In genomic region chr13:20867408-20867807, GRCh38 we compare ENCODE assay signal across 19 cellular contexts. TPM values are rescaled to one million over a fixed set of nuclear protein-coding genes. Genes with fewer than 3 reads are reported as not detected.
DNase-seq lines count a peak whose midpoint lies in the region; ATAC-seq, FAIRE-seq and TF ChIP-seq lines count a peak whose summit lies in the region.
"Had no signal": no experiment of that assay in that cellular context is flagged by ENCODE, and none has a peak within 500 bp of the region (broad histone marks: within the 10 kb centered on the region; RNA-seq: fewer than 3 reads in every experiment).

No MANE protein-coding gene starts in this region.

- H3K4me3 ChIP-seq in mammary epithelial cell (replicated peaks in 1 of 3; ENCODE audit: insufficient read depth in 1 of 3, low read depth in 2 of 3, low read length in 3 of 3) (no peak overlapping the region), K562 (no peak overlapping the region)
- H3K4me3 ChIP-seq: BLaER1 treated with 17β-estradiol and CSF1 and Interleukin-3, amounts not matched to agents 10 nM and 100 nM; GM12878; GM23338 had no signal

- H3K27ac Mint-ChIP-seq in MCF 10A (ENCODE audit: low read depth, unreplicated experiment), result no peak overlapping the region
- H3K27ac Mint-ChIP-seq: CD4-positive, CD25-positive, alpha-beta regulatory T cell; GM23338; H9 had no signal

- POLR2A ChIA-PET in MCF 10A (lab: Yijun Ruan, JAX) (interaction anchor here (1.0 kb wide), 1 partner anchor 35 kb away, joined by 3 read pairs; the partner anchor contains the start of gene XPO4), K562 (lab: Yijun Ruan, JAX) (no interaction called here)

- no peaks in the 10 kb centered on the region for H3K36me3 Mint-ChIP-seq in MCF 10A (ENCODE audit: insufficient read depth, unreplicated experiment)

- CTCF ChIA-PET in mammary epithelial cell (lab: Charles Lee; ENCODE audit: low non-redundant PET) (no interaction called here), MCF 10A (lab: Yijun Ruan, JAX) (interaction anchor here (0.6 to 1.6 kb wide), 3 partner anchors 14 to 401 kb away, joined by 3 to 7 read pairs (median 3); no protein-coding TSS in a partner anchor), K562 (lab: Yijun Ruan, JAX; ENCODE audit: low intra/inter-chr PET ratio) (no interaction called here)

- no peaks in the 10 kb centered on the region for H4K20me1 ChIP-seq in mammary epithelial cell (ENCODE audit: insufficient read depth, low read length)
- H4K20me1 ChIP-seq in K562 (replicated peaks; ENCODE audit: control insufficient read depth, insufficient read depth, low read length), result no peaks in the 10 kb centered on the region; the same call in 1 of the 2 replicates

- H3K27ac ChIP-seq in mammary epithelial cell (ENCODE audit: insufficient read depth, low read depth, low read length) (no peak overlapping the region), K562 (ENCODE audit: extremely low read depth, low read depth, low read length) (no peak overlapping the region)
- H3K27ac ChIP-seq: BLaER1 treated with 17β-estradiol and CSF1 and Interleukin-3, amounts not matched to agents 10 nM and 100 nM; HL-60 had no signal

- TF ChIP-seq POLR2A in K562 (conservative IDR thresholded peaks at IDR 0.05), result no peak

- H3K4me1 ChIP-seq in mammary epithelial cell (ENCODE audit: insufficient read depth, low read length) (no peaks in the 10 kb centered on the region), K562 (replicated peaks in 1 of 2; ENCODE audit: control insufficient read depth in 2 of 2, insufficient read depth in 2 of 2, low read length in 2 of 2) (no peaks in the 10 kb centered on the region)

- H3K9me3 ChIP-seq in mammary epithelial cell (replicated peaks; ENCODE audit: insufficient read depth, low read length) (no peaks in the 10 kb centered on the region), K562 (replicated peaks; ENCODE audit: control insufficient read depth, insufficient read depth, low read depth, low read length) (no peaks in the 10 kb centered on the region)
- H3K9me3 ChIP-seq: BLaER1 treated with 17β-estradiol and CSF1 and Interleukin-3, amounts not matched to agents 10 nM and 100 nM had no signal

- ATAC-seq in K562, result no peak
- ATAC-seq: GM12878, GM23338 had no signal

- in situ Hi-C loops in mammary epithelial cell (cut with MboI; ENCODE audit: low sequenced_read_pairs in 2 of 2) (no loop called here), K562 (cut with MboI) (no loop called here)

- no peak for TF ChIP-seq CTCF in mammary epithelial cell (conservative IDR thresholded peaks at IDR 0.05 in 1 of 2, IDR thresholded peaks at IDR 0.05 in 1 of 2; ENCODE audit: extremely low read depth in 1 of 2, insufficient read depth in 1 of 2, low read depth in 1 of 2, low read length in 2 of 2)
- no peak for TF ChIP-seq CTCF in MCF 10A (IDR thresholded peaks at IDR 0.05; ENCODE audit: unreplicated experiment)
- no peak for TF ChIP-seq CTCF in K562 (IDR thresholded peaks at IDR 0.05 in 2 of 3, conservative IDR thresholded peaks at IDR 0.05 in 1 of 3; ENCODE audit: insufficient read depth in 2 of 3, low read depth in 1 of 3, low read length in 3 of 3)

- no peak overlapping the region for H3K9ac ChIP-seq in mammary epithelial cell (ENCODE audit: insufficient read depth, low read length)
- H3K9ac ChIP-seq in K562 (ENCODE audit: insufficient read depth in 1 of 2, low read depth in 2 of 2, low read length in 2 of 2), result no peak overlapping the region
- H3K9ac ChIP-seq: BLaER1 treated with 17β-estradiol and CSF1 and Interleukin-3, amounts not matched to agents 10 nM and 100 nM had no signal

- 100% methylated on average over 3 of the region's 3 CpGs for WGBS in mammary epithelial cell (ENCODE audit: low coverage, missing lambda C conversion rate)
- 73% methylated on average over 3 of the region's 3 CpGs for WGBS in K562 (ENCODE audit: insufficient coverage, low coverage, missing lambda C conversion rate)

- H3K27me3 Mint-ChIP-seq in MCF 10A (ENCODE audit: insufficient read depth, unreplicated experiment), result no peaks in the 10 kb centered on the region
- H3K27me3 Mint-ChIP-seq: CD4-positive, CD25-positive, alpha-beta regulatory T cell had no signal

- TF ChIP-seq RAD21 in K562 (CRISPR knock-in tag; conservative IDR thresholded peaks at IDR 0.05 in 1 of 2, IDR thresholded peaks at IDR 0.05 in 1 of 2), result no peak

- intact Hi-C loops in mammary epithelial cell (cut with micrococcal nuclease), result no loop called here
- intact Hi-C loops in MCF 10A (cut with micrococcal nuclease), result no loop called here
- intact Hi-C loops in K562 (cut with micrococcal nuclease), result no loop called here

- TSS peak; percentile 9 for BruUV-seq in mammary epithelial cell (replicated peaks; lab: Mats Ljungman, UMichigan)
- BruUV-seq in MCF 10A (replicated peaks; lab: Mats Ljungman, UMichigan), result no TSS peak
- no TSS peak for BruUV-seq in K562 (replicated peaks; lab: Mats Ljungman, UMichigan)

- H3K79me2 ChIP-seq in mammary epithelial cell (ENCODE audit: insufficient read depth, low read length) (peaks cover 81% of the 10 kb centered on the region), K562 (ENCODE audit: control insufficient read depth, insufficient read depth, low read length) (peaks cover 85% of the 10 kb centered on the region)

- H3K4me2 ChIP-seq in mammary epithelial cell (ENCODE audit: insufficient read depth, low read depth, low read length), result no peak overlapping the region
- no peak overlapping the region for H3K4me2 ChIP-seq in K562 (ENCODE audit: insufficient read depth, low read length)
- H3K4me2 ChIP-seq: BLaER1 treated with 17β-estradiol and CSF1 and Interleukin-3, amounts not matched to agents 10 nM and 100 nM; GM23338 had no signal

- peak; percentile 64 for FAIRE-seq in GM19239 (lab: Jason Lieb, UNC)
- no peak for FAIRE-seq in K562 (lab: Jason Lieb, UNC)
- FAIRE-seq: GM12878, GM18507 had no signal

- H3K9me1 ChIP-seq in K562 (ENCODE audit: control insufficient read depth, insufficient read depth, low read length), result no peaks in the 10 kb centered on the region

- no peak overlapping the region for H3K4me3 Mint-ChIP-seq in MCF 10A (ENCODE audit: unreplicated experiment)
- H3K4me3 Mint-ChIP-seq: CD4-positive, CD25-positive, alpha-beta regulatory T cell; GM23338; H9 had no signal

- no peak for TF ChIP-seq EP300 in K562 (IDR thresholded peaks at IDR 0.05; ENCODE audit: low read length)

- no peaks in the 10 kb centered on the region for H3K27me3 ChIP-seq in mammary epithelial cell (ENCODE audit: insufficient read depth, low read length)
- H3K27me3 ChIP-seq in K562 (ENCODE audit: control insufficient read depth in 2 of 2, insufficient read depth in 2 of 2, low read length in 2 of 2), result no peaks in the 10 kb centered on the region
- H3K27me3 ChIP-seq: BLaER1 treated with 17β-estradiol and CSF1 and Interleukin-3, amounts not matched to agents 10 nM and 100 nM had no signal

- dilution Hi-C loops in mammary epithelial cell (cut with HindIII; ENCODE audit: low sequenced_read_pairs), result no loop called here

- H3K36me3 ChIP-seq in mammary epithelial cell (ENCODE audit: insufficient read depth, low read length), result peaks cover 4% of the 10 kb centered on the region
- peaks cover 25% of the 10 kb centered on the region for H3K36me3 ChIP-seq in K562 (ENCODE audit: control insufficient read depth, insufficient read depth, low read length)

- no peaks in the 10 kb centered on the region for H3K9me3 Mint-ChIP-seq in MCF 10A (ENCODE audit: unreplicated experiment)
- H3K9me3 Mint-ChIP-seq: CD4-positive, CD25-positive, alpha-beta regulatory T cell; GM23338; H9 had no signal

- H2AFZ ChIP-seq in mammary epithelial cell (ENCODE audit: low read depth, low read length), result no peak overlapping the region
- H2AFZ ChIP-seq in K562 (ENCODE audit: low read depth, low read length), result no peak overlapping the region
- H2AFZ ChIP-seq: GM23338 had no signal

- DNase-seq in mammary epithelial cell, result no peak
- DNase-seq in MCF 10A (ENCODE audit: unreplicated experiment), result no peak
- DNase-seq in GM19239 (ENCODE audit: insufficient read length, low spot score), result no peak
- DNase-seq in K562 (ENCODE audit: extremely low read depth in 1 of 4, low spot score in 3 of 4), result no peak
- DNase-seq in hypothalamus (lab: John Stamatoyannopoulos, UW), result no peak
- no peak for DNase-seq in SW480 (ENCODE audit: low spot score)
- no peak for DNase-seq in HuH-7.5 (ENCODE audit: low spot score)
- DNase-seq: 8988T; ACHN; CD4-positive, CD25-positive, alpha-beta regulatory T cell; DMS79; H9; IMR-90; KG1 had no signal

- peaks cover 6% of the 10 kb centered on the region for H3K4me1 Mint-ChIP-seq in MCF 10A (ENCODE audit: insufficient read depth, unreplicated experiment)

TF ChIP-seq in K562, 482 proteins besides CTCF, POLR2A, EP300 and RAD21:
- TF ChIP-seq ZNF316 (IDR thresholded peaks at IDR 0.05) (peak; percentile 48), FIP1L1 (IDR thresholded peaks at IDR 0.05; ENCODE audit: low read depth, low read length, poor library complexity, severe bottlenecking) (no peak), KLF10 (CRISPR knock-in tag; IDR thresholded peaks at IDR 0.05) (no peak)

RNA-seq across cellular contexts. Expression of gene XPO4, which starts 35.1 kb away (rescaled TPM):
- total RNA-seq in mammary epithelial cell (10 to 100 TPM; 18.1 to 23.7 TPM), MCF 10A (2022) (22.5 and 25.8 TPM in 2 replicates), K562 (2014; rRNA removed) (16.5 and 17.1 TPM in 2 replicates), K562 (2014; rRNA removed; fragmentation: Illumina TruSeq; extraction: Trizol) (25.1 and 26.0 TPM in 2 replicates), K562 (2015; rRNA removed; fragmentation: Illumina TruSeq; extraction: Trizol) (19.3 and 21.4 TPM in 2 replicates), K562 (2021) (19.7 and 20.5 TPM in 2 replicates)
- polyA plus RNA-seq in mammary epithelial cell (8.3 TPM), K562 (2011; rRNA removed) (12.9 and 19.1 TPM in 2 replicates), K562 (2014; fragmentation: Illumina TruSeq; extraction: Trizol) (14.2 and 17.5 TPM in 2 replicates), K562 (2014; fragmentation: Nextera tagmentation; extraction: Ambion mirVana) (1 to 10 TPM; 5.5 to 6.3 TPM), K562 (2014; rRNA removed) (11.3 and 11.8 TPM in 2 replicates)
- 21.9 TPM for polyA minus RNA-seq in mammary epithelial cell
- total RNA-seq in K562 (2011; cell fraction: chromatin; rRNA removed; ENCODE audit: low replicate concordance), result 14.1 and 43.5 TPM in 2 replicates
- total RNA-seq in K562 (2011; cell fraction: nucleolus; rRNA removed), result 8.3 and 12.1 TPM in 2 replicates
- 22.2 and 27.9 TPM in 2 replicates for total RNA-seq in K562 (2011; cell fraction: nucleoplasm; rRNA removed)
- polyA plus RNA-seq in K562 (2011; cell fraction: cytosol; rRNA removed), result 4.1 and 7.7 TPM in 2 replicates
- polyA plus RNA-seq in K562 (2011; cell fraction: nucleus; rRNA removed), result 14.4 and 18.7 TPM in 2 replicates
- polyA plus RNA-seq in K562 (2012), result 6.3 and 7.6 TPM in 2 replicates
- polyA minus RNA-seq in K562 (2011; rRNA and poly(A)+ RNA removed), result 42.9 and 45.2 TPM in 2 replicates
- 13.0 and 21.7 TPM in 2 replicates for polyA minus RNA-seq in K562 (2011; cell fraction: cytosol; rRNA and poly(A)+ RNA removed)
- 14.9 and 24.8 TPM in 2 replicates for polyA minus RNA-seq in K562 (2011; cell fraction: nucleus; rRNA and poly(A)+ RNA removed)
